Comparison of ENCODE assay signal across 12 cellular contexts in genomic region chr4:140718240-140718639, GRCh38. TPM values are rescaled to one million over a fixed set of nuclear protein-coding genes. Genes with fewer than 3 reads are reported as not detected.
DNase-seq lines count a peak whose midpoint lies in the region; ATAC-seq and TF ChIP-seq lines count a peak whose summit lies in the region.
"Had no signal": no experiment of that assay in that cellular context is flagged by ENCODE, and none has a peak within 500 bp of the region (broad histone marks: within the 10 kb centered on the region; RNA-seq: fewer than 3 reads in every experiment).

No MANE protein-coding gene starts in this region.

- no peaks in the 10 kb centered on the region for H3F3A ChIP-seq in neural progenitor cell (ENCODE audit: low read depth)

- H3K79me2 ChIP-seq in neural progenitor cell (ENCODE audit: low read depth): no peaks in the 10 kb centered on the region

- H3K9me3 ChIP-seq in neural progenitor cell (ENCODE audit: low read depth): no peaks in the 10 kb centered on the region
- H3K9me3 ChIP-seq: right atrium auricular region had no signal

- no peak overlapping the region for H2AFZ ChIP-seq in neural progenitor cell (replicated peaks)

- TF ChIP-seq CTCF in activated B cell treated with CpG ODN at 0.5 μM for 24 hours (IDR thresholded peaks at IDR 0.05) (no peak), neural progenitor cell (IDR thresholded peaks at IDR 0.05) (no peak)

- no peaks in the 10 kb centered on the region for H3K27me3 ChIP-seq in neural progenitor cell
- H3K27me3 ChIP-seq: right atrium auricular region had no signal

- H4K20me1 ChIP-seq in neural progenitor cell (ENCODE audit: low read depth): no peaks in the 10 kb centered on the region

- POLR2A ChIA-PET in activated B cell treated with CpG ODN at 0.5 μM for 24 hours (lab: Charles Lee): interaction anchor here (0.6 to 6.5 kb wide), 11 partner anchors 9 to 166 kb away, joined by 3 to 64 read pairs (median 6); partner anchors contain the start of gene TBC1D9

- no peaks in the 10 kb centered on the region for H3K36me3 ChIP-seq in neural progenitor cell
- H3K36me3 ChIP-seq: right atrium auricular region had no signal

- DNase-seq in HS-5 (ENCODE audit: low read depth) (peak; percentile 39), activated B cell treated with CpG ODN at 0.5 μM for 24 hours (no peak), foreskin melanocyte (peak; percentile 54), NCI-H2227 (lab: John Stamatoyannopoulos, UW; ENCODE audit: unreplicated experiment) (no peak), neural progenitor cell (ENCODE audit: low spot score) (no peak)
- no peak for DNase-seq in stimulated activated naive B cell treated with anti-CD40 and anti-IgM and Interleukin-4, amounts not matched to agents 10 μg/mL and 1 μg/mL and 100 μg/mL, for 72 hours
- DNase-seq: activated T-cell treated with anti-CD3 and anti-CD28 coated beads, Interleukin-2, amount 50 U/mL, for 48 hours; NCI-H2081 treated with DMSO at 0.1 percent for 48 hours had no signal

- no peak for ATAC-seq in activated B cell treated with CpG ODN at 0.5 μM for 24 hours (ENCODE audit: low read depth)
- ATAC-seq in stimulated activated naive B cell treated with anti-CD40 and anti-IgM and Interleukin-4, amounts not matched to agents 10 μg/mL and 1 μg/mL and 100 μg/mL, for 72 hours (replicated peaks): no peak
- no peak for ATAC-seq in HG02610 (IDR thresholded peaks at IDR 0.05; ENCODE audit: unreplicated experiment)
- ATAC-seq in HG02885 (IDR thresholded peaks at IDR 0.05; ENCODE audit: poor library complexity, unreplicated experiment): no peak
- ATAC-seq: WTC11 had no signal

- H3K27ac Mint-ChIP-seq in activated B cell treated with CpG ODN at 0.5 μM for 24 hours: peak overlapping the region; percentile 87
- peak overlapping the region; percentile 74 for H3K27ac Mint-ChIP-seq in stimulated activated naive B cell treated with anti-CD40 and anti-IgM and Interleukin-4, amounts not matched to agents 10 μg/mL and 1 μg/mL and 100 μg/mL, for 72 hours
- H3K27ac Mint-ChIP-seq in neural progenitor cell: no peak overlapping the region
- H3K27ac Mint-ChIP-seq: WTC11 had no signal

- no peak overlapping the region for H3K27ac ChIP-seq in neural progenitor cell
- H3K27ac ChIP-seq: right atrium auricular region had no signal

- H3K4me2 ChIP-seq in neural progenitor cell: no peak overlapping the region

- intact Hi-C loops in activated B cell treated with CpG ODN at 0.5 μM for 24 hours (cut with micrococcal nuclease): no loop called here

- peaks cover 21% of the 10 kb centered on the region for H3K36me3 Mint-ChIP-seq in activated B cell treated with CpG ODN at 0.5 μM for 24 hours (ENCODE audit: low read depth)
- H3K36me3 Mint-ChIP-seq in stimulated activated naive B cell treated with anti-CD40 and anti-IgM and Interleukin-4, amounts not matched to agents 10 μg/mL and 1 μg/mL and 100 μg/mL, for 72 hours: peaks cover 3 to 5% of the 10 kb centered on the region in 2 donors
- H3K36me3 Mint-ChIP-seq in neural progenitor cell: peaks cover 4% of the 10 kb centered on the region
- H3K36me3 Mint-ChIP-seq: WTC11 had no signal

- H3K4me3 Mint-ChIP-seq in activated B cell treated with CpG ODN at 0.5 μM for 24 hours (peak overlapping the region; percentile 73), neural progenitor cell (no peak overlapping the region)
- peak overlapping the region in 1 of 2 donors; percentile 31 for H3K4me3 Mint-ChIP-seq in stimulated activated naive B cell treated with anti-CD40 and anti-IgM and Interleukin-4, amounts not matched to agents 10 μg/mL and 1 μg/mL and 100 μg/mL, for 72 hours
- H3K4me3 Mint-ChIP-seq: WTC11 had no signal

- H3K9me3 Mint-ChIP-seq in activated B cell treated with CpG ODN at 0.5 μM for 24 hours (no peaks in the 10 kb centered on the region), neural progenitor cell (no peaks in the 10 kb centered on the region)
- H3K9me3 Mint-ChIP-seq in stimulated activated naive B cell treated with anti-CD40 and anti-IgM and Interleukin-4, amounts not matched to agents 10 μg/mL and 1 μg/mL and 100 μg/mL, for 72 hours: no peaks in the 10 kb centered on the region
- H3K9me3 Mint-ChIP-seq: WTC11 had no signal

- CTCF ChIA-PET in activated B cell treated with CpG ODN at 0.5 μM for 24 hours (lab: Charles Lee): interaction anchor here (1.9 to 2.5 kb wide), 2 partner anchors 25 to 132 kb away, joined by 9 to 11 read pairs; no protein-coding TSS in a partner anchor

- H3K4me1 ChIP-seq in neural progenitor cell: no peaks in the 10 kb centered on the region

- H3K9ac ChIP-seq in neural progenitor cell: no peak overlapping the region

- H3K4me3 ChIP-seq in neural progenitor cell: no peak overlapping the region
- H3K4me3 ChIP-seq: right atrium auricular region had no signal

- peaks cover 90% of the 10 kb centered on the region for H3K4me1 Mint-ChIP-seq in activated B cell treated with CpG ODN at 0.5 μM for 24 hours
- H3K4me1 Mint-ChIP-seq in stimulated activated naive B cell treated with anti-CD40 and anti-IgM and Interleukin-4, amounts not matched to agents 10 μg/mL and 1 μg/mL and 100 μg/mL, for 72 hours: peaks cover 39 to 69% of the 10 kb centered on the region in 2 donors
- peaks cover 13% of the 10 kb centered on the region for H3K4me1 Mint-ChIP-seq in neural progenitor cell

- H3K27me3 Mint-ChIP-seq in activated B cell treated with CpG ODN at 0.5 μM for 24 hours (no peaks in the 10 kb centered on the region), neural progenitor cell (ENCODE audit: insufficient read depth, low read depth) (peaks cover 2% of the 10 kb centered on the region)
- no peaks in the 10 kb centered on the region for H3K27me3 Mint-ChIP-seq in stimulated activated naive B cell treated with anti-CD40 and anti-IgM and Interleukin-4, amounts not matched to agents 10 μg/mL and 1 μg/mL and 100 μg/mL, for 72 hours

RNA-seq across cellular contexts. Expression of gene TBC1D9, which starts 37.9 kb away (rescaled TPM):
- total RNA-seq in activated B cell treated with CpG ODN at 0.5 μM for 24 hours (37.9 and 46.0 TPM in 2 replicates), neural progenitor cell (ENCODE audit: low replicate concordance) (8.8 and 11.3 TPM in 2 replicates)

Comparison
In these comparisons a context has a peak if more than half of its experiments do, and no peak if none do; other contexts are left out.
1. DNase-seq: peak in HS-5 (single experiment) and foreskin melanocyte (single experiment); none in activated B cell treated with CpG ODN at 0.5 μM for 24 hours (single experiment), stimulated activated naive B cell treated with anti-CD40 and anti-IgM and Interleukin-4, amounts not matched to agents 10 μg/mL and 1 μg/mL and 100 μg/mL, for 72 hours (single experiment), NCI-H2227 (single experiment) and neural progenitor cell (single experiment).